In genomic region chr10:110505130-110505815, GRCh38 we compare ENCODE assay signal across 1 cellular context.
TF ChIP-seq lines count a peak whose summit lies in the region.

No MANE protein-coding gene starts in this region.

TF ChIP-seq in K562, 482 proteins besides CTCF, POLR2A, EP300 and RAD21:
- TF ChIP-seq ZBTB11 (CRISPR knock-in tag; IDR thresholded peaks at IDR 0.05): no peak
- peak in 1 of 2 experiments; percentile 14; a peak in 1 of 4 replicates for TF ChIP-seq KDM1A (IDR thresholded peaks at IDR 0.05)
- peak; percentile 46; the same call in 1 of the 2 replicates for TF ChIP-seq BCOR (IDR thresholded peaks at IDR 0.05)
- no peak for TF ChIP-seq HDGF (IDR thresholded peaks at IDR 0.05)
- TF ChIP-seq ELF1 (tag; IDR thresholded peaks at IDR 0.05): no peak
- no peak for TF ChIP-seq ZNF24 (IDR thresholded peaks at IDR 0.05)
- peak; percentile 70 for TF ChIP-seq RBM25 (IDR thresholded peaks at IDR 0.05; ENCODE audit: low read depth, low read length, severe bottlenecking)
- no peak for TF ChIP-seq TGIF2 (CRISPR knock-in tag; IDR thresholded peaks at IDR 0.05)
- TF ChIP-seq PRPF4 (IDR thresholded peaks at IDR 0.05; ENCODE audit: insufficient read depth, low read depth, low read length, poor library complexity, severe bottlenecking): no peak
- no peak for TF ChIP-seq JUNB (CRISPR knock-in tag; conservative IDR thresholded peaks at IDR 0.05)
